Comparison of ENCODE assay signal across 1 cellular context in the genomic region with DNA sequence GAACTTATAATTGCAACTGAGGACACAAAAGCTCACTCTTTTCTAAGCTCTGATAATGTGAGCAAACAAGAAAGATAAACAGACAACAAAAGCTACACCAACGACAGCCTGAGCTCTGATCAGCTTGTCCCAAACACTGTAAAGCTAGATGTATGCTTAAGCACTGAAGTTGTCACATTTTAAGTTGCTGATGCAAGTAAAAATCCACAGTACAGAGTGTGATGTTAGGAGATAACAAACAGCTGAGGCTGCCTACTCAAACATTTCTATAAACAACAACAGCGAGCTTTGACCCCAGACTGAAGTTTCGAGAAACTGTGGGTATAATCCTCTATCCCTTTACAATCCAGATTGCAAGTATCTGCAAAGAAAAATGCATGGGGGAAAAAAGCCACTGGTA.
TF ChIP-seq lines count a peak whose summit lies in the region.

No MANE protein-coding gene starts in this region.

TF ChIP-seq in HepG2, 621 proteins besides CTCF, POLR2A, EP300 and RAD21 (continued from another document and continues in another):
- TF ChIP-seq, protein P1, sequence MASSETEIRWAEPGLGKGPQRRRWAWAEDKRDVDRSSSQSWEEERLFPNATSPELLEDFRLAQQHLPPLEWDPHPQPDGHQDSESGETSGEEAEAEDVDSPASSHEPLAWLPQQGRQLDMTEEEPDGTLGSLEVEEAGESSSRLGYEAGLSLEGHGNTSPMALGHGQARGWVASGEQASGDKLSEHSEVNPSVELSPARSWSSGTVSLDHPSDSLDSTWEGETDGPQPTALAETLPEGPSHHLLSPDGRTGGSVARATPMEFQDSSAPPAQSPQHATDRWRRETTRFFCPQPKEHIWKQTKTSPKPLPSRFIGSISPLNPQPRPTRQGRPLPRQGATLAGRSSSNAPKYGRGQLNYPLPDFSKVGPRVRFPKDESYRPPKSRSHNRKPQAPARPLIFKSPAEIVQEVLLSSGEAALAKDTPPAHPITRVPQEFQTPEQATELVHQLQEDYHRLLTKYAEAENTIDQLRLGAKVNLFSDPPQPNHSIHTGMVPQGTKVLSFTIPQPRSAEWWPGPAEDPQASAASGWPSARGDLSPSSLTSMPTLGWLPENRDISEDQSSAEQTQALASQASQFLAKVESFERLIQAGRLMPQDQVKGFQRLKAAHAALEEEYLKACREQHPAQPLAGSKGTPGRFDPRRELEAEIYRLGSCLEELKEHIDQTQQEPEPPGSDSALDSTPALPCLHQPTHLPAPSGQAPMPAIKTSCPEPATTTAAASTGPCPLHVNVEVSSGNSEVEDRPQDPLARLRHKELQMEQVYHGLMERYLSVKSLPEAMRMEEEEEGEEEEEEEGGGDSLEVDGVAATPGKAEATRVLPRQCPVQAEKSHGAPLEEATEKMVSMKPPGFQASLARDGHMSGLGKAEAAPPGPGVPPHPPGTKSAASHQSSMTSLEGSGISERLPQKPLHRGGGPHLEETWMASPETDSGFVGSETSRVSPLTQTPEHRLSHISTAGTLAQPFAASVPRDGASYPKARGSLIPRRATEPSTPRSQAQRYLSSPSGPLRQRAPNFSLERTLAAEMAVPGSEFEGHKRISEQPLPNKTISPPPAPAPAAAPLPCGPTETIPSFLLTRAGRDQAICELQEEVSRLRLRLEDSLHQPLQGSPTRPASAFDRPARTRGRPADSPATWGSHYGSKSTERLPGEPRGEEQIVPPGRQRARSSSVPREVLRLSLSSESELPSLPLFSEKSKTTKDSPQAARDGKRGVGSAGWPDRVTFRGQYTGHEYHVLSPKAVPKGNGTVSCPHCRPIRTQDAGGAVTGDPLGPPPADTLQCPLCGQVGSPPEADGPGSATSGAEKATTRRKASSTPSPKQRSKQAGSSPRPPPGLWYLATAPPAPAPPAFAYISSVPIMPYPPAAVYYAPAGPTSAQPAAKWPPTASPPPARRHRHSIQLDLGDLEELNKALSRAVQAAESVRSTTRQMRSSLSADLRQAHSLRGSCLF (CRISPR knock-in tag; IDR thresholded peaks at IDR 0.05; ENCODE audit: borderline replicate concordance), result no peak
- TF ChIP-seq ZBTB21 (CRISPR knock-in tag; IDR thresholded peaks at IDR 0.05) (peak; percentile 67; the same call in 1 of the 2 replicates), NR2C2 (CRISPR knock-in tag; IDR thresholded peaks at IDR 0.05; ENCODE audit: borderline replicate concordance) (0 out of 2 replicates have a peak, but pooled peaks have one; percentile 23), SAP130 (CRISPR knock-in tag; IDR thresholded peaks at IDR 0.05; ENCODE audit: low read depth) (peak; percentile 63), ZC3H4 (CRISPR knock-in tag; IDR thresholded peaks at IDR 0.05; ENCODE audit: borderline replicate concordance) (no peak), FOXK1 (CRISPR knock-in tag; IDR thresholded peaks at IDR 0.05; ENCODE audit: borderline replicate concordance, low read depth) (peak; percentile 76; the same call in 1 of the 2 replicates), KAT8 (CRISPR knock-in tag; IDR thresholded peaks at IDR 0.05) (0 out of 2 replicates have a peak, but pooled peaks have one; percentile 15), BHLHE40 (IDR thresholded peaks at IDR 0.05; ENCODE audit: low read length) (peak; percentile 64), ZFP37 (CRISPR knock-in tag; IDR thresholded peaks at IDR 0.05; ENCODE audit: borderline replicate concordance) (no peak), ZNF383 (CRISPR knock-in tag; IDR thresholded peaks at IDR 0.05; ENCODE audit: borderline replicate concordance) (no peak), MIER3 (CRISPR knock-in tag; IDR thresholded peaks at IDR 0.05; ENCODE audit: borderline replicate concordance) (peak; percentile 59; the same call in 1 of the 2 replicates), NCOA2 (CRISPR knock-in tag; IDR thresholded peaks at IDR 0.05) (peak; percentile 74), SOX5 (CRISPR knock-in tag; IDR thresholded peaks at IDR 0.05; ENCODE audit: borderline replicate concordance) (peak; percentile 85; the same call in 1 of the 2 replicates), FOXK2 (IDR thresholded peaks at IDR 0.05) (peak; percentile 74), HNRNPH1 (optimal IDR thresholded peaks at IDR 0.05; ENCODE audit: low read depth, low read length) (no peak), TCF7 (IDR thresholded peaks at IDR 0.05; ENCODE audit: low read depth) (peak; percentile 72), LCORL (IDR thresholded peaks at IDR 0.05) (no peak), LCORL (CRISPR knock-in tag; IDR thresholded peaks at IDR 0.05) (peak; percentile 59; the same call in 1 of the 2 replicates), GABPA (IDR thresholded peaks at IDR 0.05; ENCODE audit: low read depth, low read length) (no peak), GABPA (CRISPR knock-in tag; IDR thresholded peaks at IDR 0.05; ENCODE audit: low read depth) (peak; percentile 29; the same call in 1 of the 2 replicates), ZNF607 (CRISPR knock-in tag; IDR thresholded peaks at IDR 0.05; ENCODE audit: borderline replicate concordance) (no peak), CEBPG (CRISPR knock-in tag; IDR thresholded peaks at IDR 0.05) (peak; percentile 74), TP53 (CRISPR knock-in tag; conservative IDR thresholded peaks at IDR 0.05) (no peak), KDM6A (CRISPR knock-in tag; IDR thresholded peaks at IDR 0.05; ENCODE audit: low read depth) (peak; percentile 46; the same call in 1 of the 2 replicates), TCF12 (IDR thresholded peaks at IDR 0.05) (no peak), TCF12 (CRISPR knock-in tag; IDR thresholded peaks at IDR 0.05) (no peak), NR2F6 (IDR thresholded peaks at IDR 0.05) (peak; percentile 43; the same call in 1 of the 2 replicates), NR2F6 (CRISPR knock-in tag; IDR thresholded peaks at IDR 0.05) (no peak), NKX3-1 (CRISPR knock-in tag; IDR thresholded peaks at IDR 0.05) (0 out of 2 replicates have a peak, but pooled peaks have one; percentile 27), ERF (CRISPR knock-in tag; IDR thresholded peaks at IDR 0.05) (0 out of 2 replicates have a peak, but pooled peaks have one; percentile 18), NR2F2 (IDR thresholded peaks at IDR 0.05; ENCODE audit: borderline replicate concordance, low read depth) (peak; percentile 46; the same call in 1 of the 2 replicates), RELA (CRISPR knock-in tag; IDR thresholded peaks at IDR 0.05) (no peak), JARID2 (CRISPR knock-in tag; IDR thresholded peaks at IDR 0.05; ENCODE audit: insufficient replicate concordance) (no peak), CREB1 (IDR thresholded peaks at IDR 0.05) (0 out of 2 replicates have a peak, but pooled peaks have one; percentile 43), CREB1 (CRISPR knock-in tag; IDR thresholded peaks at IDR 0.05) (no peak), SP1 (IDR thresholded peaks at IDR 0.05) (no peak), SP1 (CRISPR knock-in tag; IDR thresholded peaks at IDR 0.05) (no peak)
- TF ChIP-seq, protein P2, sequence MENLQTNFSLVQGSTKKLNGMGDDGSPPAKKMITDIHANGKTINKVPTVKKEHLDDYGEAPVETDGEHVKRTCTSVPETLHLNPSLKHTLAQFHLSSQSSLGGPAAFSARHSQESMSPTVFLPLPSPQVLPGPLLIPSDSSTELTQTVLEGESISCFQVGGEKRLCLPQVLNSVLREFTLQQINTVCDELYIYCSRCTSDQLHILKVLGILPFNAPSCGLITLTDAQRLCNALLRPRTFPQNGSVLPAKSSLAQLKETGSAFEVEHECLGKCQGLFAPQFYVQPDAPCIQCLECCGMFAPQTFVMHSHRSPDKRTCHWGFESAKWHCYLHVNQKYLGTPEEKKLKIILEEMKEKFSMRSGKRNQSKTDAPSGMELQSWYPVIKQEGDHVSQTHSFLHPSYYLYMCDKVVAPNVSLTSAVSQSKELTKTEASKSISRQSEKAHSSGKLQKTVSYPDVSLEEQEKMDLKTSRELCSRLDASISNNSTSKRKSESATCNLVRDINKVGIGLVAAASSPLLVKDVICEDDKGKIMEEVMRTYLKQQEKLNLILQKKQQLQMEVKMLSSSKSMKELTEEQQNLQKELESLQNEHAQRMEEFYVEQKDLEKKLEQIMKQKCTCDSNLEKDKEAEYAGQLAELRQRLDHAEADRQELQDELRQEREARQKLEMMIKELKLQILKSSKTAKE (CRISPR knock-in tag; IDR thresholded peaks at IDR 0.05; ENCODE audit: borderline replicate concordance), result no peak
- TF ChIP-seq, protein P3, sequence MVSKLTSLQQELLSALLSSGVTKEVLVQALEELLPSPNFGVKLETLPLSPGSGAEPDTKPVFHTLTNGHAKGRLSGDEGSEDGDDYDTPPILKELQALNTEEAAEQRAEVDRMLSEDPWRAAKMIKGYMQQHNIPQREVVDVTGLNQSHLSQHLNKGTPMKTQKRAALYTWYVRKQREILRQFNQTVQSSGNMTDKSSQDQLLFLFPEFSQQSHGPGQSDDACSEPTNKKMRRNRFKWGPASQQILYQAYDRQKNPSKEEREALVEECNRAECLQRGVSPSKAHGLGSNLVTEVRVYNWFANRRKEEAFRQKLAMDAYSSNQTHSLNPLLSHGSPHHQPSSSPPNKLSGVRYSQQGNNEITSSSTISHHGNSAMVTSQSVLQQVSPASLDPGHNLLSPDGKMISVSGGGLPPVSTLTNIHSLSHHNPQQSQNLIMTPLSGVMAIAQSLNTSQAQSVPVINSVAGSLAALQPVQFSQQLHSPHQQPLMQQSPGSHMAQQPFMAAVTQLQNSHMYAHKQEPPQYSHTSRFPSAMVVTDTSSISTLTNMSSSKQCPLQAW (CRISPR knock-in tag; IDR thresholded peaks at IDR 0.05), result no peak
- TF ChIP-seq, protein P4, sequence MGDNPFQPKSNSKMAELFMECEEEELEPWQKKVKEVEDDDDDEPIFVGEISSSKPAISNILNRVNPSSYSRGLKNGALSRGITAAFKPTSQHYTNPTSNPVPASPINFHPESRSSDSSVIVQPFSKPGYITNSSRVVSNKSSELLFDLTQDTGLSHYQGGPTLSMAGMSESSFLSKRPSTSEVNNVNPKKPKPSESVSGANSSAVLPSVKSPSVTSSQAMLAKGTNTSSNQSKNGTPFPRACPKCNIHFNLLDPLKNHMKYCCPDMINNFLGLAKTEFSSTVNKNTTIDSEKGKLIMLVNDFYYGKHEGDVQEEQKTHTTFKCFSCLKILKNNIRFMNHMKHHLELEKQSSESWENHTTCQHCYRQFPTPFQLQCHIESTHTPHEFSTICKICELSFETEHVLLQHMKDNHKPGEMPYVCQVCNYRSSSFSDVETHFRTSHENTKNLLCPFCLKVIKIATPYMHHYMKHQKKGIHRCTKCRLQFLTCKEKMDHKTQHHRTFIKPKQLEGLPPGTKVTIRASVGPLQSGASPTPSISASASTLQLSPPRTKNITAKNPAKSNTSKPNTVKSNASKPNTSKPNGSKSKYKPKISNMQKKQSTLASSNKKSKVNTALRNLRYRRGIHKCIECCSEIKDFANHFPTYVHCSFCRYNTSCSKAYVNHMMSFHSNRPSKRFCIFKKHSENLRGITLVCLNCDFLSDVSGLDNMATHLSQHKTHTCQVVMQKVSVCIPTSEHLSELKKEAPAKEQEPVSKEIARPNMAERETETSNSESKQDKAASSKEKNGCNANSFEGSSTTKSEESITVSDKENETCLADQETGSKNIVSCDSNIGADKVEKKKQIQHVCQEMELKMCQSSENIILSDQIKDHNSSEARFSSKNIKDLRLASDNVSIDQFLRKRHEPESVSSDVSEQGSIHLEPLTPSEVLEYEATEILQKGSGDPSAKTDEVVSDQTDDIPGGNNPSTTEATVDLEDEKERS (CRISPR knock-in tag; IDR thresholded peaks at IDR 0.05), result no peak
- TF ChIP-seq, protein P5, sequence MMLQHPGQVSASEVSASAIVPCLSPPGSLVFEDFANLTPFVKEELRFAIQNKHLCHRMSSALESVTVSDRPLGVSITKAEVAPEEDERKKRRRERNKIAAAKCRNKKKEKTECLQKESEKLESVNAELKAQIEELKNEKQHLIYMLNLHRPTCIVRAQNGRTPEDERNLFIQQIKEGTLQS (CRISPR knock-in tag; IDR thresholded peaks at IDR 0.05), result peak; percentile 86
- TF ChIP-seq, protein P6, sequence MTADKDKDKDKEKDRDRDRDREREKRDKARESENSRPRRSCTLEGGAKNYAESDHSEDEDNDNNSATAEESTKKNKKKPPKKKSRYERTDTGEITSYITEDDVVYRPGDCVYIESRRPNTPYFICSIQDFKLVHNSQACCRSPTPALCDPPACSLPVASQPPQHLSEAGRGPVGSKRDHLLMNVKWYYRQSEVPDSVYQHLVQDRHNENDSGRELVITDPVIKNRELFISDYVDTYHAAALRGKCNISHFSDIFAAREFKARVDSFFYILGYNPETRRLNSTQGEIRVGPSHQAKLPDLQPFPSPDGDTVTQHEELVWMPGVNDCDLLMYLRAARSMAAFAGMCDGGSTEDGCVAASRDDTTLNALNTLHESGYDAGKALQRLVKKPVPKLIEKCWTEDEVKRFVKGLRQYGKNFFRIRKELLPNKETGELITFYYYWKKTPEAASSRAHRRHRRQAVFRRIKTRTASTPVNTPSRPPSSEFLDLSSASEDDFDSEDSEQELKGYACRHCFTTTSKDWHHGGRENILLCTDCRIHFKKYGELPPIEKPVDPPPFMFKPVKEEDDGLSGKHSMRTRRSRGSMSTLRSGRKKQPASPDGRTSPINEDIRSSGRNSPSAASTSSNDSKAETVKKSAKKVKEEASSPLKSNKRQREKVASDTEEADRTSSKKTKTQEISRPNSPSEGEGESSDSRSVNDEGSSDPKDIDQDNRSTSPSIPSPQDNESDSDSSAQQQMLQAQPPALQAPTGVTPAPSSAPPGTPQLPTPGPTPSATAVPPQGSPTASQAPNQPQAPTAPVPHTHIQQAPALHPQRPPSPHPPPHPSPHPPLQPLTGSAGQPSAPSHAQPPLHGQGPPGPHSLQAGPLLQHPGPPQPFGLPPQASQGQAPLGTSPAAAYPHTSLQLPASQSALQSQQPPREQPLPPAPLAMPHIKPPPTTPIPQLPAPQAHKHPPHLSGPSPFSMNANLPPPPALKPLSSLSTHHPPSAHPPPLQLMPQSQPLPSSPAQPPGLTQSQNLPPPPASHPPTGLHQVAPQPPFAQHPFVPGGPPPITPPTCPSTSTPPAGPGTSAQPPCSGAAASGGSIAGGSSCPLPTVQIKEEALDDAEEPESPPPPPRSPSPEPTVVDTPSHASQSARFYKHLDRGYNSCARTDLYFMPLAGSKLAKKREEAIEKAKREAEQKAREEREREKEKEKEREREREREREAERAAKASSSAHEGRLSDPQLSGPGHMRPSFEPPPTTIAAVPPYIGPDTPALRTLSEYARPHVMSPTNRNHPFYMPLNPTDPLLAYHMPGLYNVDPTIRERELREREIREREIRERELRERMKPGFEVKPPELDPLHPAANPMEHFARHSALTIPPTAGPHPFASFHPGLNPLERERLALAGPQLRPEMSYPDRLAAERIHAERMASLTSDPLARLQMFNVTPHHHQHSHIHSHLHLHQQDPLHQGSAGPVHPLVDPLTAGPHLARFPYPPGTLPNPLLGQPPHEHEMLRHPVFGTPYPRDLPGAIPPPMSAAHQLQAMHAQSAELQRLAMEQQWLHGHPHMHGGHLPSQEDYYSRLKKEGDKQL (CRISPR knock-in tag; IDR thresholded peaks at IDR 0.05; ENCODE audit: low read depth), result peak; percentile 76; the same call in 1 of the 2 replicates
